In the genomic region with DNA sequence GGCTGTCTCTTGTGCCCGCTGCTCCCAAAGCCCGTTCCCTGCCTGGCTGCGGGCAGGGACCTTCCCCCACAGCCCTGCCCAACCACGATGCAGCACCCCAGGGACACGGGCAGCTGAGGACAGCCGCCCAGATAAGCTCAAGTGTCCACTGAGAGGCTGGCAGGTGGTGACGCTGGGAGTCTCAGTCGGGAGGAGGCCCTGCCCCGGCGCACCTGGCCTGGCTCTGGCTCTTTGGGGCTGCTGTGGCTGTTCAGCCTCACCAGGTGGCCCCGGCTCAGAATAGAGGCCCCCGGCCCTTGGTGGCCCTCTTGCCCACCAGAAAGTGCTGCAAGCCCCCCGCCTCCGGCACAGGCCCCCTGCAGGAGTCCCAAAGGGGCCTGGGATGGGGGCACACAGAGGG, we compare ENCODE assay signal across 1 cellular context.
TF ChIP-seq lines count a peak whose summit lies in the region.

No MANE protein-coding gene starts in this region.

TF ChIP-seq in IMR-90, 13 proteins besides CTCF, POLR2A, EP300 and RAD21:
- no peak for TF ChIP-seq SMC3 (IDR thresholded peaks at IDR 0.05; ENCODE audit: low read depth, low read length)
- no peak for TF ChIP-seq NFE2L2 (IDR thresholded peaks at IDR 0.05; ENCODE audit: low read depth, low read length)
- no peak for TF ChIP-seq MAZ (IDR thresholded peaks at IDR 0.05; ENCODE audit: borderline replicate concordance, low read depth, low read length)
- no peak for TF ChIP-seq CEBPB (IDR thresholded peaks at IDR 0.05; ENCODE audit: low read depth, low read length)
- no peak for TF ChIP-seq ELK1 (IDR thresholded peaks at IDR 0.05; ENCODE audit: borderline replicate concordance, low read depth, low read length)
- no peak for TF ChIP-seq MAFK (IDR thresholded peaks at IDR 0.05; ENCODE audit: low read depth, low read length)
- no peak for TF ChIP-seq CHD1 (IDR thresholded peaks at IDR 0.05; ENCODE audit: low read depth, low read length)
- no peak for TF ChIP-seq FOS (IDR thresholded peaks at IDR 0.05; ENCODE audit: low read depth, low read length)
- TF ChIP-seq USF2 (IDR thresholded peaks at IDR 0.05; ENCODE audit: low read depth, low read length), result no peak
- TF ChIP-seq BHLHE40 (IDR thresholded peaks at IDR 0.05; ENCODE audit: low read depth, low read length), result no peak
- TF ChIP-seq RCOR1 (IDR thresholded peaks at IDR 0.05; ENCODE audit: insufficient replicate concordance, low read length), result no peak
- TF ChIP-seq MXI1 (IDR thresholded peaks at IDR 0.05; ENCODE audit: borderline replicate concordance, low read depth, low read length), result no peak
- TF ChIP-seq RFX5 (IDR thresholded peaks at IDR 0.05; ENCODE audit: low read depth, low read length), result no peak
